ENCODE assay signal across 19 cellular contexts in the genomic region with DNA sequence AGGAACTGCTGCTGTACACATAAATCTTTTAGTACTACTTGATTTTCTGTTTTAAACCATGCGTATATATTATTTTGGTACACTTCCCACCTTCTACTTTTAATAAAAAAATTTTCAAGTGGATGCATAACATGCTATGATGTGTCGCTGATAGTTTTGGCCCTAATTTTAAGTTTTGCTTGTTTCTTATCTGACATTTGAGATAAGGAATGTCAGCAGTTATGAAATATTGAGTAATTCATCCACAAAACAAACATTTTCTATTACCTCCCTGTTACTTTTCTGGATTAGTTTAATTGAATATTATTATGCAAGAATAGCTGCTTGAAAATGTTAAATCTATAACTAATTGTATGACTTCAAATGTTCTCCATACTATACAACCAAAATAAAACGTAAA. TPM values are rescaled to one million over a fixed set of nuclear protein-coding genes. Genes with fewer than 3 reads are reported as not detected.
DNase-seq lines count a peak whose midpoint lies in the region; ATAC-seq and TF ChIP-seq lines count a peak whose summit lies in the region.
"Had no signal": no experiment of that assay in that cellular context is flagged by ENCODE, and none has a peak within 500 bp of the region (broad histone marks: within the 10 kb centered on the region; RNA-seq: fewer than 3 reads in every experiment).

No MANE protein-coding gene starts in this region.

- WGBS in SK-N-SH (ENCODE audit: low lambda C conversion rate), result 91% methylated on average over 3 of the region's 3 CpGs

- peaks cover 100% of the 10 kb centered on the region for H3K79me2 ChIP-seq in SK-N-SH (ENCODE audit: insufficient read depth)
- H3K79me2 ChIP-seq in PC-3 (ENCODE audit: low read length), result peaks cover 93% of the 10 kb centered on the region

- peaks cover 19% of the 10 kb centered on the region for H3K36me3 Mint-ChIP-seq in mesothelial cell of epicardium

- DNase-seq in SK-N-SH (no peak), PC-3 (no peak), choroid plexus epithelial cell (ENCODE audit: low read depth) (peak; percentile 36), mesothelial cell of epicardium (ENCODE audit: low spot score in 2 of 2, unreplicated experiment in 2 of 2) (no peak), NCI-H2081 (lab: John Stamatoyannopoulos, UW) (no peak)
- DNase-seq in activated CD4-positive, CD25-positive, alpha-beta regulatory T cell treated with anti-CD3 and anti-CD28 coated beads, Interleukin-2, amount 50 U/mL, for 72 hours, result no peak
- DNase-seq: BE2C; CD4-positive, alpha-beta T cell; EL; H9; MV-4-11; NCI-H1417; NCI-H1930; NCI-H2171; NCI-H748 treated with DMSO at 0.1 percent for 48 hours; OCI-M1 had no signal

- ATAC-seq in SK-N-SH treated with all-trans-retinoic acid at 6 μM for 48 hours (no peak), PC-3 (no peak), GM21390 (IDR thresholded peaks at IDR 0.05; ENCODE audit: unreplicated experiment) (no peak)

- H3K9me2 ChIP-seq in SK-N-SH (no peaks in the 10 kb centered on the region), PC-3 (replicated peaks; ENCODE audit: low read length) (no peaks in the 10 kb centered on the region)

- H3K4me3 ChIP-seq in SK-N-SH (ENCODE audit: low read depth in 2 of 2, low read length in 1 of 2) (no peak overlapping the region), PC-3 (ENCODE audit: low read length) (no peak overlapping the region), choroid plexus epithelial cell (ENCODE audit: low read depth, low read length) (no peak overlapping the region)

- no peak overlapping the region for H2AFZ ChIP-seq in SK-N-SH (ENCODE audit: low read depth)
- no peak overlapping the region for H2AFZ ChIP-seq in PC-3 (ENCODE audit: low read length)

- no peak overlapping the region for H3K27ac ChIP-seq in SK-N-SH (ENCODE audit: low read depth in 2 of 2, low read length in 1 of 2)
- no peak overlapping the region for H3K27ac ChIP-seq in PC-3 (ENCODE audit: low read length)
- H3K27ac ChIP-seq: 22Rv1 had no signal

- TF ChIP-seq RAD21 in SK-N-SH (IDR thresholded peaks at IDR 0.05; ENCODE audit: low read length), result no peak

- H4K20me1 ChIP-seq in SK-N-SH (ENCODE audit: insufficient read depth), result peaks cover 93% of the 10 kb centered on the region
- H4K20me1 ChIP-seq in PC-3 (ENCODE audit: low read length), result peaks cover 19% of the 10 kb centered on the region; the same call in 1 of the 2 replicates

- H3K4me1 ChIP-seq in SK-N-SH (ENCODE audit: control insufficient read depth in 1 of 2, insufficient read depth in 2 of 2, low read depth in 1 of 2, low read length in 1 of 2) (peaks cover 0 to 3% of the 10 kb centered on the region in 2 experiments; a peak in 2 of 4 replicates), PC-3 (ENCODE audit: insufficient read depth, low read length) (peaks cover 23% of the 10 kb centered on the region; the same call in 1 of the 2 replicates)
- H3K4me1 ChIP-seq: BE2C had no signal

- no peak overlapping the region for H3K9ac ChIP-seq in SK-N-SH
- H3K9ac ChIP-seq in PC-3 (ENCODE audit: low read length), result no peak overlapping the region

- no peak for TF ChIP-seq EP300 in SK-N-SH (IDR thresholded peaks at IDR 0.05; ENCODE audit: borderline replicate concordance in 1 of 2, low read depth in 1 of 2, low read length in 1 of 2)

- H3K27me3 Mint-ChIP-seq in mesothelial cell of epicardium (ENCODE audit: low read depth), result no peaks in the 10 kb centered on the region
- H3K27me3 Mint-ChIP-seq: CD4-positive, alpha-beta T cell had no signal

- H3K4me2 ChIP-seq in SK-N-SH (no peak overlapping the region), PC-3 (ENCODE audit: low read length) (peak overlapping the region; percentile 13; the same call in 1 of the 2 replicates)

- TF ChIP-seq CTCF in SK-N-SH (IDR thresholded peaks at IDR 0.05) (no peak), PC-3 (conservative IDR thresholded peaks at IDR 0.05; ENCODE audit: low read depth, low read length) (no peak), choroid plexus epithelial cell (conservative IDR thresholded peaks at IDR 0.05; ENCODE audit: low read depth, low read length) (no peak), mesothelial cell of epicardium (IDR thresholded peaks at IDR 0.05; ENCODE audit: unreplicated experiment) (no peak)

- H3K4me3 Mint-ChIP-seq in mesothelial cell of epicardium, result no peak overlapping the region
- H3K4me3 Mint-ChIP-seq: CD4-positive, alpha-beta T cell; H9 had no signal

- H3K27ac Mint-ChIP-seq in mesothelial cell of epicardium, result peak overlapping the region; percentile 75
- H3K27ac Mint-ChIP-seq: CD4-positive, alpha-beta T cell; H9 had no signal

- peaks cover 31% of the 10 kb centered on the region for H3K4me1 Mint-ChIP-seq in mesothelial cell of epicardium

- H3K27me3 ChIP-seq in SK-N-SH (ENCODE audit: insufficient read depth) (no peaks in the 10 kb centered on the region), PC-3 (ENCODE audit: low read length) (no peaks in the 10 kb centered on the region)
- H3K27me3 ChIP-seq: BE2C had no signal

- H3K36me3 ChIP-seq in SK-N-SH (replicated peaks in 1 of 2; ENCODE audit: control insufficient read depth in 1 of 2, insufficient read depth in 2 of 2, low read length in 1 of 2) (peaks cover 0 to 3% of the 10 kb centered on the region in 2 experiments), PC-3 (ENCODE audit: low read depth, low read length) (0 out of 2 replicates have a peak, but pooled peaks cover 4% of the 10 kb centered on the region)

- CTCF ChIA-PET in SK-N-SH (lab: Yijun Ruan, JAX) (interaction anchor here (0.6 kb wide), 2 partner anchors 214 to 221 kb away, joined by 3 to 4 read pairs; no protein-coding TSS in a partner anchor), PC-3 (lab: Charles Lee) (no interaction called here)

- H3K9me3 Mint-ChIP-seq in mesothelial cell of epicardium, result peaks cover 9% of the 10 kb centered on the region
- H3K9me3 Mint-ChIP-seq: CD4-positive, alpha-beta T cell; H9 had no signal

- intact Hi-C loops in PC-3 (cut with micrococcal nuclease), result no loop called here

- H3K9me3 ChIP-seq in SK-N-SH, result no peaks in the 10 kb centered on the region
- H3K9me3 ChIP-seq in PC-3 (ENCODE audit: low read length), result no peaks in the 10 kb centered on the region
- H3K9me3 ChIP-seq: BE2C had no signal

- H3F3A ChIP-seq in SK-N-SH (replicated peaks; ENCODE audit: insufficient read depth) (no peaks in the 10 kb centered on the region), PC-3 (ENCODE audit: low read length, unreplicated experiment) (no peaks in the 10 kb centered on the region)

- BruUV-seq in PC-3 (replicated peaks; lab: Mats Ljungman, UMichigan), result no TSS peak

- POLR2A ChIA-PET in SK-N-SH (lab: Yijun Ruan, JAX), result no interaction called here
- POLR2A ChIA-PET in PC-3 (lab: Charles Lee; ENCODE audit: unreplicated experiment), result no interaction called here

TF ChIP-seq in SK-N-SH treated with all-trans-retinoic acid at 6 μM for 48 hours, 23 proteins besides CTCF, POLR2A, EP300 and RAD21 (continues in another document):
- TF ChIP-seq ZFP3 (CRISPR knock-in tag; IDR thresholded peaks at IDR 0.05) (no peak), ISL1 (CRISPR knock-in tag; IDR thresholded peaks at IDR 0.05) (0 out of 2 replicates have a peak, but pooled peaks have one; percentile 25)
- TF ChIP-seq, protein P1, sequence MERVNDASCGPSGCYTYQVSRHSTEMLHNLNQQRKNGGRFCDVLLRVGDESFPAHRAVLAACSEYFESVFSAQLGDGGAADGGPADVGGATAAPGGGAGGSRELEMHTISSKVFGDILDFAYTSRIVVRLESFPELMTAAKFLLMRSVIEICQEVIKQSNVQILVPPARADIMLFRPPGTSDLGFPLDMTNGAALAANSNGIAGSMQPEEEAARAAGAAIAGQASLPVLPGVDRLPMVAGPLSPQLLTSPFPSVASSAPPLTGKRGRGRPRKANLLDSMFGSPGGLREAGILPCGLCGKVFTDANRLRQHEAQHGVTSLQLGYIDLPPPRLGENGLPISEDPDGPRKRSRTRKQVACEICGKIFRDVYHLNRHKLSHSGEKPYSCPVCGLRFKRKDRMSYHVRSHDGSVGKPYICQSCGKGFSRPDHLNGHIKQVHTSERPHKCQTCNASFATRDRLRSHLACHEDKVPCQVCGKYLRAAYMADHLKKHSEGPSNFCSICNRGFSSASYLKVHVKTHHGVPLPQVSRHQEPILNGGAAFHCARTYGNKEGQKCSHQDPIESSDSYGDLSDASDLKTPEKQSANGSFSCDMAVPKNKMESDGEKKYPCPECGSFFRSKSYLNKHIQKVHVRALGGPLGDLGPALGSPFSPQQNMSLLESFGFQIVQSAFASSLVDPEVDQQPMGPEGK (CRISPR knock-in tag; IDR thresholded peaks at IDR 0.05; ENCODE audit: borderline replicate concordance), result no peak

TF ChIP-seq in SK-N-SH, 30 proteins besides CTCF, POLR2A, EP300 and RAD21 (continues in another document):
- no peak for TF ChIP-seq YY1 (IDR thresholded peaks at IDR 0.05; ENCODE audit: low read depth)
- no peak for TF ChIP-seq TEAD4 (IDR thresholded peaks at IDR 0.05; ENCODE audit: borderline replicate concordance, insufficient read depth)
- no peak for TF ChIP-seq USF1 (IDR thresholded peaks at IDR 0.05; ENCODE audit: borderline replicate concordance, low read depth)
- TF ChIP-seq FOXJ3 (CRISPR knock-in tag; IDR thresholded peaks at IDR 0.05), result no peak
- no peak for TF ChIP-seq RFX5 (IDR thresholded peaks at IDR 0.05; ENCODE audit: low read length)
- no peak for TF ChIP-seq SIN3A (IDR thresholded peaks at IDR 0.05; ENCODE audit: borderline replicate concordance, low read depth, low read length)

RNA-seq across cellular contexts. Expression of gene N4BP1, which starts 35.8 kb away (rescaled TPM):
- 8.8 and 10.2 TPM in 2 replicates for polyA plus RNA-seq in SK-N-SH (2012; rRNA removed)
- 6.1 and 8.1 TPM in 2 replicates for polyA plus RNA-seq in SK-N-SH (2012; cell fraction: cytosol; rRNA removed)
- 28.9 and 32.4 TPM in 2 replicates for polyA plus RNA-seq in SK-N-SH (2012; cell fraction: nucleus; rRNA removed)
- total RNA-seq in PC-3 (2014; rRNA removed) (7.6 and 16.6 TPM in 2 replicates), mesothelial cell of epicardium (48.3 to 53.4 TPM (median 48.4 TPM) in 3 replicates)
